In genomic region chr2:3490191-3491158, GRCh38 we compare ENCODE assay signal across 1 cellular context.
TF ChIP-seq lines count a peak whose summit lies in the region.

No MANE protein-coding gene starts in this region.

TF ChIP-seq in GM12878, 131 proteins besides CTCF, POLR2A, EP300 and RAD21 (continued from another document):
- TF ChIP-seq E4F1 (IDR thresholded peaks at IDR 0.05; ENCODE audit: borderline replicate concordance, partially characterized antibody): no peak
- no peak for TF ChIP-seq REST (IDR thresholded peaks at IDR 0.05; ENCODE audit: low read depth, low read length)
- TF ChIP-seq USF2 (IDR thresholded peaks at IDR 0.05; ENCODE audit: borderline replicate concordance, low read depth, low read length): no peak
- TF ChIP-seq DPF2 (IDR thresholded peaks at IDR 0.05): no peak
- TF ChIP-seq YY1 (IDR thresholded peaks at IDR 0.05; ENCODE audit: low read depth, low read length): no peak
- no peak for TF ChIP-seq PKNOX1 (IDR thresholded peaks at IDR 0.05)
- TF ChIP-seq IRF4 (IDR thresholded peaks at IDR 0.05; ENCODE audit: low read depth, low read length): no peak
- TF ChIP-seq ELK1 (IDR thresholded peaks at IDR 0.05; ENCODE audit: low read depth, low read length): no peak
- TF ChIP-seq TARDBP (IDR thresholded peaks at IDR 0.05; ENCODE audit: borderline replicate concordance): no peak
- TF ChIP-seq SP1 (IDR thresholded peaks at IDR 0.05; ENCODE audit: low read depth, low read length): no peak
- TF ChIP-seq NR2C2 (IDR thresholded peaks at IDR 0.05; ENCODE audit: borderline replicate concordance, control insufficient read depth, insufficient read length, low read depth): no peak
- TF ChIP-seq NKRF (conservative IDR thresholded peaks at IDR 0.05): no peak
